ENCODE assay signal across 1 cellular context in the genomic region with DNA sequence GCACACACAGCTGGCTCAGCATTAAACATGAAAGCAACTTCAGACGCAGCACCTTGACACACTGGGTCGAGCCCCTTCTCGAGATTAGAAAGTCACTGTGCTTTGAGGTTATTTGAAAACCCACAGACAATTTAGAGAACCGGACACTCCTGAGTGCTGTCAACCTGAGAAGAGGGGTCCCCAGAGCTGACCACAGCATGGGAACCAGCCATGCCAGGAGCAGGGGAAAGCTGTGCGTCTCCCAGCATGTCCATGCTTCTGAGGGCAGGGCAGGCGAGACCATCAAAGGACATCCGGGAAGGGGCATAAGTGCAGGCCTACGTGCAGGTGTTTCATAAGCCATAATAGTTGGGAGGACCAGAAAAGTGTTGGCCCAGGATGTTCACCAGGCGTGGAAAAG.
TF ChIP-seq lines count a peak whose summit lies in the region.

No MANE protein-coding gene starts in this region.

TF ChIP-seq in HepG2, 621 proteins besides CTCF, POLR2A, EP300 and RAD21 (continued from another document):
- TF ChIP-seq, protein P1, sequence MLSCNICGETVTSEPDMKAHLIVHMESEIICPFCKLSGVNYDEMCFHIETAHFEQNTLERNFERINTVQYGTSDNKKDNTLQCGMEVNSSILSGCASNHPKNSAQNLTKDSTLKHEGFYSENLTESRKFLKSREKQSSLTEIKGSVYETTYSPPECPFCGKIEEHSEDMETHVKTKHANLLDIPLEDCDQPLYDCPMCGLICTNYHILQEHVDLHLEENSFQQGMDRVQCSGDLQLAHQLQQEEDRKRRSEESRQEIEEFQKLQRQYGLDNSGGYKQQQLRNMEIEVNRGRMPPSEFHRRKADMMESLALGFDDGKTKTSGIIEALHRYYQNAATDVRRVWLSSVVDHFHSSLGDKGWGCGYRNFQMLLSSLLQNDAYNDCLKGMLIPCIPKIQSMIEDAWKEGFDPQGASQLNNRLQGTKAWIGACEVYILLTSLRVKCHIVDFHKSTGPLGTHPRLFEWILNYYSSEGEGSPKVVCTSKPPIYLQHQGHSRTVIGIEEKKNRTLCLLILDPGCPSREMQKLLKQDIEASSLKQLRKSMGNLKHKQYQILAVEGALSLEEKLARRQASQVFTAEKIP (CRISPR knock-in tag; IDR thresholded peaks at IDR 0.05; ENCODE audit: borderline replicate concordance): no peak
- no peak for TF ChIP-seq HDAC1 (CRISPR knock-in tag; IDR thresholded peaks at IDR 0.05)
- no peak for TF ChIP-seq DNMT1 (CRISPR knock-in tag; IDR thresholded peaks at IDR 0.05)
- no peak for TF ChIP-seq ATF1 (CRISPR knock-in tag; IDR thresholded peaks at IDR 0.05)
- TF ChIP-seq ZNF816 (CRISPR knock-in tag; IDR thresholded peaks at IDR 0.05; ENCODE audit: borderline replicate concordance): no peak
- no peak for TF ChIP-seq ZFP37 (CRISPR knock-in tag; IDR thresholded peaks at IDR 0.05; ENCODE audit: borderline replicate concordance)
- TF ChIP-seq FLYWCH1 (CRISPR knock-in tag; IDR thresholded peaks at IDR 0.05): no peak
- TF ChIP-seq NCOR1 (IDR thresholded peaks at IDR 0.05; ENCODE audit: borderline replicate concordance, low read length): no peak
- TF ChIP-seq ZNF382 (CRISPR knock-in tag; IDR thresholded peaks at IDR 0.05; ENCODE audit: borderline replicate concordance): no peak
